ENCODE assay signal across 1 cellular context in the genomic region with DNA sequence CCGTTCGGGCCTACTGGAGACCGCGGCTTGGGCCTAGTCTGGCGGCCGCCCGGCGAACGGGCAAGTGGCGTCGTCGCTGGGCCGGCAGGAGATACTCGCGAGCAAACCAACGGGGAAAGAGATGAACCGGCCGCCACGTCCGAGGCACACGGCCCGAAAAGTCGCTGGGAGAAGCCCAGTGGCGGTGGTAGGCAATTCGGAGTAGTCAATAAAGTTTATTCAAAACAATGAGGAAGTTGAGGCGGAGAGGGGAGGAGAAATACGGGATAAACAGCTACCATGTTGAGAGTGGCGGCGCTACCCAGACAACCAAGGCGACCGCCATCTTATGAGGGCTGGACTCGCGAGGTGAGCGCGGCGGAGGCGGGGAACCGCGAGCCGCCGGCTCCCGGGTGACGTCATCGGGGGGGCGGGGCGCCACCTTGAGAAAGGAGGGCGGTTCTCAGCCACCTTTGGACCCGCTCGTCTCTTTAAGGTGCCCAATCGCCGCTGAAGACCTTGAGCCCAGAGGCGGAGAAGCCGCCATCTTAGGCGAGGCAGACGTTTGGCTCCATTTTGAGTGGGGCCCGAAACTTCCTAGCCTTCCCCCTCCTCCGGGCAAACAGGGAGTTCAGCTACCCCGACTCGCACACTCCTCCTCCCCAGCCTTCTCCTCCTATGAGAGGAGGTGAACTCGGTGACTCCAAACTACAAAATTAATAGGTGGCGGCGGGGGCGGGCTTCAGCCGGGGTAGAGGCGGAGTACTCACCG.
TF ChIP-seq lines count a peak whose summit lies in the region.

A gene (minus strand): TSS at position 348 of the 751 bp plus-strand sequence. CDS start 1,745 bp downstream, outside the sequence.

TF ChIP-seq in liver, 16 proteins besides CTCF, POLR2A, EP300 and RAD21 (continued from another document):
- TF ChIP-seq, protein P1, sequence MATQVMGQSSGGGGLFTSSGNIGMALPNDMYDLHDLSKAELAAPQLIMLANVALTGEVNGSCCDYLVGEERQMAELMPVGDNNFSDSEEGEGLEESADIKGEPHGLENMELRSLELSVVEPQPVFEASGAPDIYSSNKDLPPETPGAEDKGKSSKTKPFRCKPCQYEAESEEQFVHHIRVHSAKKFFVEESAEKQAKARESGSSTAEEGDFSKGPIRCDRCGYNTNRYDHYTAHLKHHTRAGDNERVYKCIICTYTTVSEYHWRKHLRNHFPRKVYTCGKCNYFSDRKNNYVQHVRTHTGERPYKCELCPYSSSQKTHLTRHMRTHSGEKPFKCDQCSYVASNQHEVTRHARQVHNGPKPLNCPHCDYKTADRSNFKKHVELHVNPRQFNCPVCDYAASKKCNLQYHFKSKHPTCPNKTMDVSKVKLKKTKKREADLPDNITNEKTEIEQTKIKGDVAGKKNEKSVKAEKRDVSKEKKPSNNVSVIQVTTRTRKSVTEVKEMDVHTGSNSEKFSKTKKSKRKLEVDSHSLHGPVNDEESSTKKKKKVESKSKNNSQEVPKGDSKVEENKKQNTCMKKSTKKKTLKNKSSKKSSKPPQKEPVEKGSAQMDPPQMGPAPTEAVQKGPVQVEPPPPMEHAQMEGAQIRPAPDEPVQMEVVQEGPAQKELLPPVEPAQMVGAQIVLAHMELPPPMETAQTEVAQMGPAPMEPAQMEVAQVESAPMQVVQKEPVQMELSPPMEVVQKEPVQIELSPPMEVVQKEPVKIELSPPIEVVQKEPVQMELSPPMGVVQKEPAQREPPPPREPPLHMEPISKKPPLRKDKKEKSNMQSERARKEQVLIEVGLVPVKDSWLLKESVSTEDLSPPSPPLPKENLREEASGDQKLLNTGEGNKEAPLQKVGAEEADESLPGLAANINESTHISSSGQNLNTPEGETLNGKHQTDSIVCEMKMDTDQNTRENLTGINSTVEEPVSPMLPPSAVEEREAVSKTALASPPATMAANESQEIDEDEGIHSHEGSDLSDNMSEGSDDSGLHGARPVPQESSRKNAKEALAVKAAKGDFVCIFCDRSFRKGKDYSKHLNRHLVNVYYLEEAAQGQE (IDR thresholded peaks at IDR 0.05), result peak; percentile 45
- TF ChIP-seq FOXA2 (IDR thresholded peaks at IDR 0.05) (no peak), NR2F2 (IDR thresholded peaks at IDR 0.05) (no peak), SP1 (IDR thresholded peaks at IDR 0.05) (peak; percentile 66), YY1 (IDR thresholded peaks at IDR 0.05) (peak; percentile 99), EGR1 (IDR thresholded peaks at IDR 0.05; ENCODE audit: low read depth in 2 of 2) (no peak), HNF4A (conservative IDR thresholded peaks at IDR 0.05) (peak; percentile 72 to 79), TAF1 (conservative IDR thresholded peaks at IDR 0.05) (peak; percentile 38), JUND (IDR thresholded peaks at IDR 0.05) (peak; percentile 90), HNF4G (IDR thresholded peaks at IDR 0.05) (peak; percentile 70), RXRA (IDR thresholded peaks at IDR 0.05) (peak; percentile 68 to 77), GABPA (IDR thresholded peaks at IDR 0.05 in 1 of 2, conservative IDR thresholded peaks at IDR 0.05 in 1 of 2) (peak in 1 of 2 donors; percentile 33), FOXA1 (IDR thresholded peaks at IDR 0.05) (no peak)
- TF ChIP-seq, protein P2, sequence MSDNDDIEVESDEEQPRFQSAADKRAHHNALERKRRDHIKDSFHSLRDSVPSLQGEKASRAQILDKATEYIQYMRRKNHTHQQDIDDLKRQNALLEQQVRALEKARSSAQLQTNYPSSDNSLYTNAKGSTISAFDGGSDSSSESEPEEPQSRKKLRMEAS (IDR thresholded peaks at IDR 0.05), result peak; percentile 26
